19 cellular contexts compared by ENCODE assay signal in the genomic region with DNA sequence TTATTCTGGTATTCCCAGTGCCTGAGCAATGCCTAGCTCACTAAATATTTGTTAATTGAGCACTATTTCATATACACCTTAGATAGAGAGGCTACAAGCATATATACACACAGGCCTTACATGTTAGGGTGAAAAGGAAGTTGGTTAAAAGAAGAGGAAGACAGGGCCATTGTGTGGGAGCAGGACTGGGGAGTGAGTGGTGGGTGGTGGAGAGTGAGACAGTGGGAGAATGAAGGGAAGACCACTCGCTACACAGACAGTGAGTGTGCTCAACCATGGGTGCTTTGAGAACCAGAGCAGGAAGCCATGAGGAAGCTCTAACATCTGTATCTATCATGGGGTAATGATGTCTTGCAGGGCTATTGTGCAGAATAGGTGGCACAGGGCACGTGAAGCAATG.
DNase-seq lines count a peak whose midpoint lies in the region; ATAC-seq lines count a peak whose summit lies in the region.
"Had no signal": no experiment of that assay in that cellular context is flagged by ENCODE, and none has a peak within 500 bp of the region (broad histone marks: within the 10 kb centered on the region; RNA-seq: fewer than 3 reads in every experiment).

No MANE protein-coding gene starts in this region.

- no peaks in the 10 kb centered on the region for H3K36me3 Mint-ChIP-seq in T-helper 2 cell treated with Interferon-gamma antibody and Interleukin-4, amounts not matched to agents 5 μg/mL and 100 μg/mL, for 36 hours (ENCODE audit: low read depth)
- no peaks in the 10 kb centered on the region for H3K36me3 Mint-ChIP-seq in central memory CD8-positive, alpha-beta T cell (ENCODE audit: insufficient read depth)

- H3K4me1 Mint-ChIP-seq in T-helper 2 cell treated with Interferon-gamma antibody and Interleukin-4, amounts not matched to agents 5 μg/mL and 100 μg/mL, for 36 hours (ENCODE audit: low read depth), result peaks cover 33% of the 10 kb centered on the region
- H3K4me1 Mint-ChIP-seq in central memory CD8-positive, alpha-beta T cell, result peaks cover 50% of the 10 kb centered on the region

- H3K9me3 Mint-ChIP-seq in T-helper 2 cell treated with Interferon-gamma antibody and Interleukin-4, amounts not matched to agents 5 μg/mL and 100 μg/mL, for 36 hours, result no peaks in the 10 kb centered on the region
- H3K9me3 Mint-ChIP-seq in central memory CD8-positive, alpha-beta T cell, result no peaks in the 10 kb centered on the region

- DNase-seq in T-helper 2 cell treated with Interferon-gamma antibody and Interleukin-4, amounts not matched to agents 5 μg/mL and 100 μg/mL, for 36 hours (ENCODE audit: low spot score), result no peak
- DNase-seq in T-helper 2 cell (no peak), CD1c-positive myeloid dendritic cell (ENCODE audit: extremely low spot score) (peak; percentile 70), GDM1 (lab: John Stamatoyannopoulos, UW) (peak; percentile 31), NCI-H510A treated with DMSO at 0.1 percent for 48 hours (lab: John Stamatoyannopoulos, UW) (no peak), RKO (ENCODE audit: low spot score) (no peak), NCI-H1694 (lab: John Stamatoyannopoulos, UW) (no peak)
- no peak for DNase-seq in central memory CD8-positive, alpha-beta T cell (ENCODE audit: low spot score in 2 of 2)
- DNase-seq: COR-L47, DMS 273 treated with DMSO at 0.1 percent for 48 hours, DND-41, NCI-H1092 treated with DMSO at 0.1 percent for 48 hours, NCI-H146, NCI-H2081, NCI-H2171 treated with DMSO at 0.1 percent for 48 hours, NCI-H446, Peyer's patch had no signal

- H3K27me3 Mint-ChIP-seq in T-helper 2 cell treated with Interferon-gamma antibody and Interleukin-4, amounts not matched to agents 5 μg/mL and 100 μg/mL, for 36 hours (ENCODE audit: low read depth), result peaks cover 11% of the 10 kb centered on the region
- H3K27me3 Mint-ChIP-seq in central memory CD8-positive, alpha-beta T cell, result peaks cover 13% of the 10 kb centered on the region

- peak overlapping the region; percentile 37 for H3K27ac Mint-ChIP-seq in T-helper 2 cell treated with Interferon-gamma antibody and Interleukin-4, amounts not matched to agents 5 μg/mL and 100 μg/mL, for 36 hours
- peak overlapping the region; percentile 49 for H3K27ac Mint-ChIP-seq in central memory CD8-positive, alpha-beta T cell (ENCODE audit: low read depth)

- peak overlapping the region; percentile 30 for H3K4me3 Mint-ChIP-seq in T-helper 2 cell treated with Interferon-gamma antibody and Interleukin-4, amounts not matched to agents 5 μg/mL and 100 μg/mL, for 36 hours
- H3K4me3 Mint-ChIP-seq in central memory CD8-positive, alpha-beta T cell, result no peak overlapping the region

- ATAC-seq in central memory CD8-positive, alpha-beta T cell (replicated peaks; ENCODE audit: extremely low read depth, poor library complexity, severe bottlenecking), result no peak
- ATAC-seq: A549, Right ventricle myocardium inferior had no signal

Comparison
In these comparisons a context has a peak if more than half of its experiments do, and no peak if none do; other contexts are left out.
1. DNase-seq: peak in CD1c-positive myeloid dendritic cell (single experiment) and GDM1 (single experiment); none in T-helper 2 cell treated with Interferon-gamma antibody and Interleukin-4, amounts not matched to agents 5 μg/mL and 100 μg/mL, for 36 hours (single experiment), T-helper 2 cell (0 of 5), central memory CD8-positive, alpha-beta T cell (0 of 2), NCI-H510A treated with DMSO at 0.1 percent for 48 hours (single experiment), RKO (single experiment) and NCI-H1694 (single experiment).